Comparison of ENCODE assay signal across 13 cellular contexts in the genomic region with DNA sequence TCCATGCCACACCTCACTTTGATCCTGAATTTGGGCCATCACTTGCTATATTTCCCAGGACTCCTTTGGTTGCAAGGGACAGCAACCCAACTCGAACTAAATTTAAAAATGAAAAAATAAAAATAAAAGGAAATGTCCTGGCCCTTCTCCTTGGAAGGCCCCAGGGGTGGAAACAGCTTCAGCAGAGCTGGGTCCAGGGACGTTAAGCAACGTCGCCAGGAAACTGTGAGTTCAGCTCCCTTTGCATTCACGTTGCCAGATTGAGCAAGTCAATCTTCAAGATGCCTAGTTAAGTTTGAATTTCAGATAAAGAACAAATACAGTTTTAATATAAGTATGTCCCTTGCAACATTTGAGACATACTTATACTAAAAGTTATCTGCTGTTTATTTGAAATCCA.
"Had no signal": no experiment of that assay in that cellular context is flagged by ENCODE, and none has a peak within 500 bp of the region (broad histone marks: within the 10 kb centered on the region; RNA-seq: fewer than 3 reads in every experiment).

No MANE protein-coding gene starts in this region.

- H3K9me3 ChIP-seq: breast epithelium, esophagus squamous epithelium, lower lobe of right lung, stomach, tibial nerve had no signal

- H3K79me2 ChIP-seq: parathyroid adenoma had no signal

- ATAC-seq: lower lobe of right lung had no signal

- H2AFZ ChIP-seq: parathyroid adenoma had no signal

- DNase-seq: activated CD4-positive, alpha-beta T cell treated with anti-CD3 and anti-CD28 coated beads, Interleukin-2, amount 50 U/mL, for 4 hours; activated CD4-positive, CD25-positive, alpha-beta regulatory T cell treated with anti-CD3 and anti-CD28 coated beads, Interleukin-2, amount 50 U/mL, for 72 hours; activated T-cell treated with anti-CD3 and anti-CD28 coated beads, Interleukin-2, amount 50 U/mL, for 1 hour; esophagus squamous epithelium; hypothalamus; lower lobe of right lung; midbrain; naive B cell; stomach had no signal

- H3K27me3 ChIP-seq: breast epithelium, tibial nerve had no signal

- H3K4me1 ChIP-seq: breast epithelium, parathyroid adenoma had no signal

- H3K36me3 ChIP-seq: breast epithelium, esophagus squamous epithelium, stomach had no signal

- H3K27ac ChIP-seq: lower lobe of right lung, parathyroid adenoma, stomach had no signal

- H3K4me3 ChIP-seq: breast epithelium, esophagus squamous epithelium, lower lobe of right lung, skin epidermis, stomach, tibial nerve had no signal

- H3K9ac ChIP-seq: parathyroid adenoma had no signal
